1 cellular context compared by ENCODE assay signal in the genomic region with DNA sequence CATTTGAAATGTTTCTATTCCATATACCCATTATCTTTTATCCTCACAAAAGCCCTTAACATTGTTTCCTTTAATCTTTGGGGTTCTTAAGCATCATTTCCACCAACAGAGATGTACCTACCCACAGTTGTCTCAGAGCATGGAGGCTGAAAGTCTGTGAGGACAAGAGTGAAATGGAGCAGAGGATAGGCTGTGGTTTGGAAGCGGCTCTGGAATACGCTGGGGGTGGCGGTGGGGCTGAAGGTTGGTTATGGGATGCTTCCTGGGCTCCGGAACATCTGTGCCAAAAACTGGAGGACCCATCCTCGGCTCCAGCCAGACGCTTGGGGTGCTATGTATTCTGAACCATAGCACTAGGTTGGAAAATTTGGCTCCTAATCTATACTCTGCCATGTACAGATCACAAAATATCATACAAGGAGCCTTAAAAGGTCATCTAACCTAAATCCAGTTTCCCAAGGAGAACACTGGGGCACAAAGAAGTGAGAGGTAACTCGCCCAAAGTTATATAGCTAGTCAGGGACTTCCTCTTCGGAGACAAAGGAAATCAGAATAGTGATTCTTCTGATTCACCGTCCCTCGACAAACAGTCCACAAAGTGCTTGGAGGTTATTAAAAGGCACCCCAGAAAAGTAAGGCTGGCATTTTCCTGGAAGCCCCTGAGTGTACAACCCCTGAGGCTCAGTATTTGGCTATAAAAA.
TF ChIP-seq lines count a peak whose summit lies in the region.

No MANE protein-coding gene starts in this region.

TF ChIP-seq in K562, 482 proteins besides CTCF, POLR2A, EP300 and RAD21 (continued from another document):
- TF ChIP-seq SOX6 (IDR thresholded peaks at IDR 0.05): peak; percentile 25; the same call in 1 of the 2 replicates
- no peak for TF ChIP-seq ESRRA (IDR thresholded peaks at IDR 0.05; ENCODE audit: borderline replicate concordance, low read depth)
- TF ChIP-seq, protein P1, sequence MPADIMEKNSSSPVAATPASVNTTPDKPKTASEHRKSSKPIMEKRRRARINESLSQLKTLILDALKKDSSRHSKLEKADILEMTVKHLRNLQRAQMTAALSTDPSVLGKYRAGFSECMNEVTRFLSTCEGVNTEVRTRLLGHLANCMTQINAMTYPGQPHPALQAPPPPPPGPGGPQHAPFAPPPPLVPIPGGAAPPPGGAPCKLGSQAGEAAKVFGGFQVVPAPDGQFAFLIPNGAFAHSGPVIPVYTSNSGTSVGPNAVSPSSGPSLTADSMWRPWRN (IDR thresholded peaks at IDR 0.05; ENCODE audit: low read depth): no peak
- no peak for TF ChIP-seq ARHGAP35 (IDR thresholded peaks at IDR 0.05; ENCODE audit: partially characterized antibody)
- no peak for TF ChIP-seq NFE2 (IDR thresholded peaks at IDR 0.05; ENCODE audit: low read depth)
- 0 out of 2 replicates have a peak, but pooled peaks have one; percentile 29 for TF ChIP-seq ZKSCAN8 (CRISPR knock-in tag; IDR thresholded peaks at IDR 0.05)
- peak; percentile 71; the same call in 1 of the 2 replicates for TF ChIP-seq SPI1 (IDR thresholded peaks at IDR 0.05; ENCODE audit: borderline replicate concordance, low read depth, low read length)
- no peak for TF ChIP-seq CSDE1 (IDR thresholded peaks at IDR 0.05)
- TF ChIP-seq ZNF121 (CRISPR knock-in tag; conservative IDR thresholded peaks at IDR 0.05): no peak
- TF ChIP-seq KDM5B (IDR thresholded peaks at IDR 0.05; ENCODE audit: insufficient replicate concordance, low read depth, low read length): peak; percentile 28
- TF ChIP-seq KAT7 (CRISPR knock-in tag; IDR thresholded peaks at IDR 0.05; ENCODE audit: borderline replicate concordance): 0 out of 2 replicates have a peak, but pooled peaks have one; percentile 16
- TF ChIP-seq FIP1L1 (IDR thresholded peaks at IDR 0.05; ENCODE audit: low read depth, low read length, poor library complexity, severe bottlenecking): no peak
- TF ChIP-seq SIRT6 (IDR thresholded peaks at IDR 0.05; ENCODE audit: low read depth, low read length): no peak
- no peak for TF ChIP-seq HSF4 (CRISPR knock-in tag; IDR thresholded peaks at IDR 0.05; ENCODE audit: borderline replicate concordance)
- TF ChIP-seq ZBTB1 (CRISPR knock-in tag; IDR thresholded peaks at IDR 0.05; ENCODE audit: borderline replicate concordance, low read depth): no peak
- TF ChIP-seq MCM5 (IDR thresholded peaks at IDR 0.05; ENCODE audit: low read depth): no peak
- TF ChIP-seq PHF20 (IDR thresholded peaks at IDR 0.05; ENCODE audit: partially characterized antibody): no peak
- TF ChIP-seq, protein P2, sequence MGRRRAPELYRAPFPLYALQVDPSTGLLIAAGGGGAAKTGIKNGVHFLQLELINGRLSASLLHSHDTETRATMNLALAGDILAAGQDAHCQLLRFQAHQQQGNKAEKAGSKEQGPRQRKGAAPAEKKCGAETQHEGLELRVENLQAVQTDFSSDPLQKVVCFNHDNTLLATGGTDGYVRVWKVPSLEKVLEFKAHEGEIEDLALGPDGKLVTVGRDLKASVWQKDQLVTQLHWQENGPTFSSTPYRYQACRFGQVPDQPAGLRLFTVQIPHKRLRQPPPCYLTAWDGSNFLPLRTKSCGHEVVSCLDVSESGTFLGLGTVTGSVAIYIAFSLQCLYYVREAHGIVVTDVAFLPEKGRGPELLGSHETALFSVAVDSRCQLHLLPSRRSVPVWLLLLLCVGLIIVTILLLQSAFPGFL (CRISPR knock-in tag; IDR thresholded peaks at IDR 0.05): no peak
- 0 out of 4 replicates have a peak, but pooled peaks of 1 of the 2 experiments have one; percentile 8 for TF ChIP-seq MAZ (CRISPR knock-in tag; conservative IDR thresholded peaks at IDR 0.05 in 1 of 2, IDR thresholded peaks at IDR 0.05 in 1 of 2)
- TF ChIP-seq CXXC5 (CRISPR knock-in tag; IDR thresholded peaks at IDR 0.05): no peak
- TF ChIP-seq, protein P3, sequence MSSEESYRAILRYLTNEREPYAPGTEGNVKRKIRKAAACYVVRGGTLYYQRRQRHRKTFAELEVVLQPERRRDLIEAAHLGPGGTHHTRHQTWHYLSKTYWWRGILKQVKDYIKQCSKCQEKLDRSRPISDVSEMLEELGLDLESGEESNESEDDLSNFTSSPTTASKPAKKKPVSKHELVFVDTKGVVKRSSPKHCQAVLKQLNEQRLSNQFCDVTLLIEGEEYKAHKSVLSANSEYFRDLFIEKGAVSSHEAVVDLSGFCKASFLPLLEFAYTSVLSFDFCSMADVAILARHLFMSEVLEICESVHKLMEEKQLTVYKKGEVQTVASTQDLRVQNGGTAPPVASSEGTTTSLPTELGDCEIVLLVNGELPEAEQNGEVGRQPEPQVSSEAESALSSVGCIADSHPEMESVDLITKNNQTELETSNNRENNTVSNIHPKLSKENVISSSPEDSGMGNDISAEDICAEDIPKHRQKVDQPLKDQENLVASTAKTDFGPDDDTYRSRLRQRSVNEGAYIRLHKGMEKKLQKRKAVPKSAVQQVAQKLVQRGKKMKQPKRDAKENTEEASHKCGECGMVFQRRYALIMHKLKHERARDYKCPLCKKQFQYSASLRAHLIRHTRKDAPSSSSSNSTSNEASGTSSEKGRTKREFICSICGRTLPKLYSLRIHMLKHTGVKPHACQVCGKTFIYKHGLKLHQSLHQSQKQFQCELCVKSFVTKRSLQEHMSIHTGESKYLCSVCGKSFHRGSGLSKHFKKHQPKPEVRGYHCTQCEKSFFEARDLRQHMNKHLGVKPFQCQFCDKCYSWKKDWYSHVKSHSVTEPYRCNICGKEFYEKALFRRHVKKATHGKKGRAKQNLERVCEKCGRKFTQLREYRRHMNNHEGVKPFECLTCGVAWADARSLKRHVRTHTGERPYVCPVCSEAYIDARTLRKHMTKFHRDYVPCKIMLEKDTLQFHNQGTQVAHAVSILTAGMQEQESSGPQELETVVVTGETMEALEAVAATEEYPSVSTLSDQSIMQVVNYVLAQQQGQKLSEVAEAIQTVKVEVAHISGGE (CRISPR knock-in tag; IDR thresholded peaks at IDR 0.05): no peak
- TF ChIP-seq HNRNPUL1 (IDR thresholded peaks at IDR 0.05; ENCODE audit: low read length): no peak
- no peak for TF ChIP-seq ZEB2 (IDR thresholded peaks at IDR 0.05)
- TF ChIP-seq NFE2L1 (tag; IDR thresholded peaks at IDR 0.05; ENCODE audit: borderline replicate concordance, low read depth): no peak
- no peak for TF ChIP-seq POLR2AphosphoS5 (IDR thresholded peaks at IDR 0.05; ENCODE audit: control insufficient read depth, insufficient read depth, low read depth, low read length)
- TF ChIP-seq, protein P4, sequence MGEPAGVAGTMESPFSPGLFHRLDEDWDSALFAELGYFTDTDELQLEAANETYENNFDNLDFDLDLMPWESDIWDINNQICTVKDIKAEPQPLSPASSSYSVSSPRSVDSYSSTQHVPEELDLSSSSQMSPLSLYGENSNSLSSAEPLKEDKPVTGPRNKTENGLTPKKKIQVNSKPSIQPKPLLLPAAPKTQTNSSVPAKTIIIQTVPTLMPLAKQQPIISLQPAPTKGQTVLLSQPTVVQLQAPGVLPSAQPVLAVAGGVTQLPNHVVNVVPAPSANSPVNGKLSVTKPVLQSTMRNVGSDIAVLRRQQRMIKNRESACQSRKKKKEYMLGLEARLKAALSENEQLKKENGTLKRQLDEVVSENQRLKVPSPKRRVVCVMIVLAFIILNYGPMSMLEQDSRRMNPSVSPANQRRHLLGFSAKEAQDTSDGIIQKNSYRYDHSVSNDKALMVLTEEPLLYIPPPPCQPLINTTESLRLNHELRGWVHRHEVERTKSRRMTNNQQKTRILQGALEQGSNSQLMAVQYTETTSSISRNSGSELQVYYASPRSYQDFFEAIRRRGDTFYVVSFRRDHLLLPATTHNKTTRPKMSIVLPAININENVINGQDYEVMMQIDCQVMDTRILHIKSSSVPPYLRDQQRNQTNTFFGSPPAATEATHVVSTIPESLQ (CRISPR knock-in tag; IDR thresholded peaks at IDR 0.05): no peak
- no peak for TF ChIP-seq ELF1 (tag; IDR thresholded peaks at IDR 0.05)
- no peak for TF ChIP-seq ZNF133 (CRISPR knock-in tag; IDR thresholded peaks at IDR 0.05)
